In the genomic region with DNA sequence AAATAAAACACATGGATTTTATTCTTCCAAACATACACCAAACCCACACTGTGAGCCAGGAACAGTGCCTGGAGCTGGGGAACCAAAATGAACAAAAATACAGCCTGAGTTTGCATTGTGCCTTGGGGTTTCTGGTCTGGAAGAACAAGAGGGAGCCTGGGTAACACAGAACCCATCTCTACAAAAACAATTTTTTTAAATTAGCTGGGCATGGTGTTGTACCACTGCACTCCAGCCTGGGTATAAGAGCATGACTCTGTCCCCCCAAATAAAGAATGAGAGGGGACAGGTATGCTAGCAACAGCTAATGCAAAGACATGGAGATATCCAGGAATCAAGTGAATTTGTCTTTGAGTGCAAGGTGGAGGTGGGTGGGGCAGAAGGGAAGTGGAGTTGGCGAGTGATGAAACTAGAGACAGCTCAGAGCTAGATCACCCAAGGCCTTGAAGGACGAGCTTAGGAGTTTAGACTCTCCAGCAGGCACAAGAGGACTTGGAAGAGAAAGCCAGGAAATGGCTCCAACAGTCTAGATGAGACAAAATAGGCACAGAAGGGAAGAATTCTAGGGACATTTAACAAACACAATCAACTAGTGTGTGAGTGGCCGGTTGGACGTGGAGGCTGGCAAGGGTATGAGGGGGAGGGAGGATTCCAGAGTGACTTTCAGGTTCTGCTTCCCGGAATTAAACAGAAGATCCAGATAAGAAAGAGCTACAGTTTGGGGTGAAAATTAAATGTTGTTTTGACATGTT, we compare ENCODE assay signal across 1 cellular context.
A peak's percentile ranks its signal among the peaks of the same experiment; 100 is the strongest.
TF ChIP-seq lines count a peak whose summit lies in the region.

No MANE protein-coding gene starts in this region.

TF ChIP-seq in K562, 482 proteins besides CTCF, POLR2A, EP300 and RAD21 (continued from another document and continues in another):
- TF ChIP-seq, protein P1, sequence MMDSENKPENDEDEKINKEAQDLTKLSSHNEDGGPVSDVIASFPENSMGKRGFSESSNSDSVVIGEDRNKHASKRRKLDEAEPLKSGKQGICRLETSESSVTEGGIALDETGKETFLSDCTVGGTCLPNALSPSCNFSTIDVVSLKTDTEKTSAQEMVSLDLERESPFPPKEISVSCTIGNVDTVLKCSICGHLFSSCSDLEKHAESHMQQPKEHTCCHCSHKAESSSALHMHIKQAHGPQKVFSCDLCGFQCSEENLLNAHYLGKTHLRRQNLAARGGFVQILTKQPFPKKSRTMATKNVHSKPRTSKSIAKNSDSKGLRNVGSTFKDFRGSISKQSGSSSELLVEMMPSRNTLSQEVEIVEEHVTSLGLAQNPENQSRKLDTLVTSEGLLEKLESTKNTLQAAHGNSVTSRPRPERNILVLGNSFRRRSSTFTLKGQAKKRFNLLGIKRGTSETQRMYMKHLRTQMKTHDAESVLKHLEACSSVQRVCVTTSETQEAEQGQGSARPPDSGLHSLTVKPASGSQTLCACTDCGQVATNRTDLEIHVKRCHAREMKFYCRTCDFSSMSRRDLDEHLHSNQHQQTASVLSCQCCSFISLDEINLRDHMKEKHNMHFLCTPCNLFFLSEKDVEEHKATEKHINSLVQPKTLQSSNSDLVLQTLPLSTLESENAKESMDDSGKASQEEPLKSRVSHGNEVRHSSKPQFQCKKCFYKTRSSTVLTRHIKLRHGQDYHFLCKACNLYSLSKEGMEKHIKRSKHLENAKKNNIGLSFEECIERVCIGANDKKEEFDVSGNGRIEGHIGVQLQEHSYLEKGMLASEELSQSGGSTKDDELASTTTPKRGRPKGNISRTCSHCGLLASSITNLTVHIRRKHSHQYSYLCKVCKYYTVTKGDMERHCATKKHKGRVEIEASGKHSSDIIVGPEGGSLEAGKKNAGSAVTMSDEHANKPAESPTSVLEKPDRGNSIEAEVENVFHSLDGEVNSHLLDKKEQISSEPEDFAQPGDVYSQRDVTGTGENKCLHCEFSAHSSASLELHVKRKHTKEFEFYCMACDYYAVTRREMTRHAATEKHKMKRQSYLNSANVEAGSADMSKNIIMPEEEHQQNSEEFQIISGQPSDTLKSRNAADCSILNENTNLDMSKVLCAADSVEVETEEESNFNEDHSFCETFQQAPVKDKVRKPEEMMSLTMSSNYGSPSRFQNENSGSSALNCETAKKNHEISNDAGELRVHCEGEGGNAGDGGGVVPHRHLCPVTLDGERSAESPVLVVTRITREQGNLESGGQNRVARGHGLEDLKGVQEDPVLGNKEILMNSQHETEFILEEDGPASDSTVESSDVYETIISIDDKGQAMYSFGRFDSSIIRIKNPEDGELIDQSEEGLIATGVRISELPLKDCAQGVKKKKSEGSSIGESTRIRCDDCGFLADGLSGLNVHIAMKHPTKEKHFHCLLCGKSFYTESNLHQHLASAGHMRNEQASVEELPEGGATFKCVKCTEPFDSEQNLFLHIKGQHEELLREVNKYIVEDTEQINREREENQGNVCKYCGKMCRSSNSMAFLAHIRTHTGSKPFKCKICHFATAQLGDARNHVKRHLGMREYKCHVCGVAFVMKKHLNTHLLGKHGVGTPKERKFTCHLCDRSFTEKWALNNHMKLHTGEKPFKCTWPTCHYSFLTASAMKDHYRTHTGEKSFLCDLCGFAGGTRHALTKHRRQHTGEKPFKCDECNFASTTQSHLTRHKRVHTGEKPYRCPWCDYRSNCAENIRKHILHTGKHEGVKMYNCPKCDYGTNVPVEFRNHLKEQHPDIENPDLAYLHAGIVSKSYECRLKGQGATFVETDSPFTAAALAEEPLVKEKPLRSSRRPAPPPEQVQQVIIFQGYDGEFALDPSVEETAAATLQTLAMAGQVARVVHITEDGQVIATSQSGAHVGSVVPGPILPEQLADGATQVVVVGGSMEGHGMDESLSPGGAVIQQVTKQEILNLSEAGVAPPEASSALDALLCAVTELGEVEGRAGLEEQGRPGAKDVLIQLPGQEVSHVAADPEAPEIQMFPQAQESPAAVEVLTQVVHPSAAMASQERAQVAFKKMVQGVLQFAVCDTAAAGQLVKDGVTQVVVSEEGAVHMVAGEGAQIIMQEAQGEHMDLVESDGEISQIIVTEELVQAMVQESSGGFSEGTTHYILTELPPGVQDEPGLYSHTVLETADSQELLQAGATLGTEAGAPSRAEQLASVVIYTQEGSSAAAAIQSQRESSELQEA (IDR thresholded peaks at IDR 0.05; ENCODE audit: low read depth): no peak
- peak; percentile 87; the same call in 1 of the 2 replicates for TF ChIP-seq SPI1 (IDR thresholded peaks at IDR 0.05; ENCODE audit: borderline replicate concordance, low read depth, low read length)
- TF ChIP-seq GATA2 (CRISPR knock-in tag; IDR thresholded peaks at IDR 0.05): no peak
- TF ChIP-seq ZFP36 (IDR thresholded peaks at IDR 0.05; ENCODE audit: low read depth, low read length, partially characterized antibody): peak; percentile 51
- 0 out of 2 replicates have a peak, but pooled peaks have one; percentile 58 for TF ChIP-seq MTA1 (IDR thresholded peaks at IDR 0.05; ENCODE audit: borderline replicate concordance)
- TF ChIP-seq, protein P2, sequence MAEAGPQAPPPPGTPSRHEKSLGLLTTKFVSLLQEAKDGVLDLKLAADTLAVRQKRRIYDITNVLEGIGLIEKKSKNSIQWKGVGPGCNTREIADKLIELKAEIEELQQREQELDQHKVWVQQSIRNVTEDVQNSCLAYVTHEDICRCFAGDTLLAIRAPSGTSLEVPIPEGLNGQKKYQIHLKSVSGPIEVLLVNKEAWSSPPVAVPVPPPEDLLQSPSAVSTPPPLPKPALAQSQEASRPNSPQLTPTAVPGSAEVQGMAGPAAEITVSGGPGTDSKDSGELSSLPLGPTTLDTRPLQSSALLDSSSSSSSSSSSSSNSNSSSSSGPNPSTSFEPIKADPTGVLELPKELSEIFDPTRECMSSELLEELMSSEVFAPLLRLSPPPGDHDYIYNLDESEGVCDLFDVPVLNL (CRISPR knock-in tag; IDR thresholded peaks at IDR 0.05; ENCODE audit: low read depth): no peak
- TF ChIP-seq HDAC1 (IDR thresholded peaks at IDR 0.05): no peak
- no peak for TF ChIP-seq ZFX (CRISPR knock-in tag; IDR thresholded peaks at IDR 0.05)
- TF ChIP-seq BRD4 (IDR thresholded peaks at IDR 0.05): no peak
- no peak; the same call in 1 of the 2 replicates for TF ChIP-seq CEBPB (tag; IDR thresholded peaks at IDR 0.05)
- TF ChIP-seq ZC3H8 (IDR thresholded peaks at IDR 0.05): no peak
- TF ChIP-seq, protein P3, sequence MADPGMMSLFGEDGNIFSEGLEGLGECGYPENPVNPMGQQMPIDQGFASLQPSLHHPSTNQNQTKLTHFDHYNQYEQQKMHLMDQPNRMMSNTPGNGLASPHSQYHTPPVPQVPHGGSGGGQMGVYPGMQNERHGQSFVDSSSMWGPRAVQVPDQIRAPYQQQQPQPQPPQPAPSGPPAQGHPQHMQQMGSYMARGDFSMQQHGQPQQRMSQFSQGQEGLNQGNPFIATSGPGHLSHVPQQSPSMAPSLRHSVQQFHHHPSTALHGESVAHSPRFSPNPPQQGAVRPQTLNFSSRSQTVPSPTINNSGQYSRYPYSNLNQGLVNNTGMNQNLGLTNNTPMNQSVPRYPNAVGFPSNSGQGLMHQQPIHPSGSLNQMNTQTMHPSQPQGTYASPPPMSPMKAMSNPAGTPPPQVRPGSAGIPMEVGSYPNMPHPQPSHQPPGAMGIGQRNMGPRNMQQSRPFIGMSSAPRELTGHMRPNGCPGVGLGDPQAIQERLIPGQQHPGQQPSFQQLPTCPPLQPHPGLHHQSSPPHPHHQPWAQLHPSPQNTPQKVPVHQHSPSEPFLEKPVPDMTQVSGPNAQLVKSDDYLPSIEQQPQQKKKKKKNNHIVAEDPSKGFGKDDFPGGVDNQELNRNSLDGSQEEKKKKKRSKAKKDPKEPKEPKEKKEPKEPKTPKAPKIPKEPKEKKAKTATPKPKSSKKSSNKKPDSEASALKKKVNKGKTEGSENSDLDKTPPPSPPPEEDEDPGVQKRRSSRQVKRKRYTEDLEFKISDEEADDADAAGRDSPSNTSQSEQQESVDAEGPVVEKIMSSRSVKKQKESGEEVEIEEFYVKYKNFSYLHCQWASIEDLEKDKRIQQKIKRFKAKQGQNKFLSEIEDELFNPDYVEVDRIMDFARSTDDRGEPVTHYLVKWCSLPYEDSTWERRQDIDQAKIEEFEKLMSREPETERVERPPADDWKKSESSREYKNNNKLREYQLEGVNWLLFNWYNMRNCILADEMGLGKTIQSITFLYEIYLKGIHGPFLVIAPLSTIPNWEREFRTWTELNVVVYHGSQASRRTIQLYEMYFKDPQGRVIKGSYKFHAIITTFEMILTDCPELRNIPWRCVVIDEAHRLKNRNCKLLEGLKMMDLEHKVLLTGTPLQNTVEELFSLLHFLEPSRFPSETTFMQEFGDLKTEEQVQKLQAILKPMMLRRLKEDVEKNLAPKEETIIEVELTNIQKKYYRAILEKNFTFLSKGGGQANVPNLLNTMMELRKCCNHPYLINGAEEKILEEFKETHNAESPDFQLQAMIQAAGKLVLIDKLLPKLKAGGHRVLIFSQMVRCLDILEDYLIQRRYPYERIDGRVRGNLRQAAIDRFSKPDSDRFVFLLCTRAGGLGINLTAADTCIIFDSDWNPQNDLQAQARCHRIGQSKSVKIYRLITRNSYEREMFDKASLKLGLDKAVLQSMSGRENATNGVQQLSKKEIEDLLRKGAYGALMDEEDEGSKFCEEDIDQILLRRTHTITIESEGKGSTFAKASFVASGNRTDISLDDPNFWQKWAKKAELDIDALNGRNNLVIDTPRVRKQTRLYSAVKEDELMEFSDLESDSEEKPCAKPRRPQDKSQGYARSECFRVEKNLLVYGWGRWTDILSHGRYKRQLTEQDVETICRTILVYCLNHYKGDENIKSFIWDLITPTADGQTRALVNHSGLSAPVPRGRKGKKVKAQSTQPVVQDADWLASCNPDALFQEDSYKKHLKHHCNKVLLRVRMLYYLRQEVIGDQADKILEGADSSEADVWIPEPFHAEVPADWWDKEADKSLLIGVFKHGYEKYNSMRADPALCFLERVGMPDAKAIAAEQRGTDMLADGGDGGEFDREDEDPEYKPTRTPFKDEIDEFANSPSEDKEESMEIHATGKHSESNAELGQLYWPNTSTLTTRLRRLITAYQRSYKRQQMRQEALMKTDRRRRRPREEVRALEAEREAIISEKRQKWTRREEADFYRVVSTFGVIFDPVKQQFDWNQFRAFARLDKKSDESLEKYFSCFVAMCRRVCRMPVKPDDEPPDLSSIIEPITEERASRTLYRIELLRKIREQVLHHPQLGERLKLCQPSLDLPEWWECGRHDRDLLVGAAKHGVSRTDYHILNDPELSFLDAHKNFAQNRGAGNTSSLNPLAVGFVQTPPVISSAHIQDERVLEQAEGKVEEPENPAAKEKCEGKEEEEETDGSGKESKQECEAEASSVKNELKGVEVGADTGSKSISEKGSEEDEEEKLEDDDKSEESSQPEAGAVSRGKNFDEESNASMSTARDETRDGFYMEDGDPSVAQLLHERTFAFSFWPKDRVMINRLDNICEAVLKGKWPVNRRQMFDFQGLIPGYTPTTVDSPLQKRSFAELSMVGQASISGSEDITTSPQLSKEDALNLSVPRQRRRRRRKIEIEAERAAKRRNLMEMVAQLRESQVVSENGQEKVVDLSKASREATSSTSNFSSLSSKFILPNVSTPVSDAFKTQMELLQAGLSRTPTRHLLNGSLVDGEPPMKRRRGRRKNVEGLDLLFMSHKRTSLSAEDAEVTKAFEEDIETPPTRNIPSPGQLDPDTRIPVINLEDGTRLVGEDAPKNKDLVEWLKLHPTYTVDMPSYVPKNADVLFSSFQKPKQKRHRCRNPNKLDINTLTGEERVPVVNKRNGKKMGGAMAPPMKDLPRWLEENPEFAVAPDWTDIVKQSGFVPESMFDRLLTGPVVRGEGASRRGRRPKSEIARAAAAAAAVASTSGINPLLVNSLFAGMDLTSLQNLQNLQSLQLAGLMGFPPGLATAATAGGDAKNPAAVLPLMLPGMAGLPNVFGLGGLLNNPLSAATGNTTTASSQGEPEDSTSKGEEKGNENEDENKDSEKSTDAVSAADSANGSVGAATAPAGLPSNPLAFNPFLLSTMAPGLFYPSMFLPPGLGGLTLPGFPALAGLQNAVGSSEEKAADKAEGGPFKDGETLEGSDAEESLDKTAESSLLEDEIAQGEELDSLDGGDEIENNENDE (IDR thresholded peaks at IDR 0.05; ENCODE audit: low read depth, low read length): no peak
- TF ChIP-seq FOXP1 (CRISPR knock-in tag; IDR thresholded peaks at IDR 0.05): no peak
- no peak for TF ChIP-seq ZNF324 (CRISPR knock-in tag; IDR thresholded peaks at IDR 0.05)
- TF ChIP-seq ZNF384 (IDR thresholded peaks at IDR 0.05; ENCODE audit: low read depth, low read length): no peak
- no peak for TF ChIP-seq ZFP1 (CRISPR knock-in tag; IDR thresholded peaks at IDR 0.05)
- 0 out of 2 replicates have a peak, but pooled peaks have one; percentile 15 for TF ChIP-seq SMAD4 (CRISPR knock-in tag; conservative IDR thresholded peaks at IDR 0.05)
- TF ChIP-seq ZFP30 (CRISPR knock-in tag; IDR thresholded peaks at IDR 0.05; ENCODE audit: borderline replicate concordance): no peak
- TF ChIP-seq ZBTB8A (IDR thresholded peaks at IDR 0.05; ENCODE audit: partially characterized antibody): no peak
- 0 out of 2 replicates have a peak, but pooled peaks have one; percentile 24 for TF ChIP-seq CREM (IDR thresholded peaks at IDR 0.05; ENCODE audit: low read depth)
- TF ChIP-seq ZNF507 (tag; conservative IDR thresholded peaks at IDR 0.05): no peak
- TF ChIP-seq PKNOX1 (IDR thresholded peaks at IDR 0.05): peak; percentile 54; the same call in 1 of the 2 replicates
- 0 out of 2 replicates have a peak, but pooled peaks have one; percentile 36 for TF ChIP-seq ZNF644 (tag; IDR thresholded peaks at IDR 0.05; ENCODE audit: low read depth)
- TF ChIP-seq SMAD3 (CRISPR knock-in tag; conservative IDR thresholded peaks at IDR 0.05): no peak
- TF ChIP-seq, protein P4, sequence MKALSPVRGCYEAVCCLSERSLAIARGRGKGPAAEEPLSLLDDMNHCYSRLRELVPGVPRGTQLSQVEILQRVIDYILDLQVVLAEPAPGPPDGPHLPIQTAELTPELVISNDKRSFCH (CRISPR knock-in tag; IDR thresholded peaks at IDR 0.05): no peak
- TF ChIP-seq, protein P4 (tag; IDR thresholded peaks at IDR 0.05): no peak
- TF ChIP-seq, protein P5, sequence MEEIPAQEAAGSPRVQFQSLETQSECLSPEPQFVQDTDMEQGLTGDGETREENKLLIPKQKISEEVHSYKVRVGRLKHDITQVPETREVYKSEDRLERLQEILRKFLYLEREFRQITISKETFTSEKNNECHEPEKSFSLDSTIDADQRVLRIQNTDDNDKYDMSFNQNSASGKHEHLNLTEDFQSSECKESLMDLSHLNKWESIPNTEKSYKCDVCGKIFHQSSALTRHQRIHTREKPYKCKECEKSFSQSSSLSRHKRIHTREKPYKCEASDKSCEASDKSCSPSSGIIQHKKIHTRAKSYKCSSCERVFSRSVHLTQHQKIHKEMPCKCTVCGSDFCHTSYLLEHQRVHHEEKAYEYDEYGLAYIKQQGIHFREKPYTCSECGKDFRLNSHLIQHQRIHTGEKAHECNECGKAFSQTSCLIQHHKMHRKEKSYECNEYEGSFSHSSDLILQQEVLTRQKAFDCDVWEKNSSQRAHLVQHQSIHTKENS (CRISPR knock-in tag; IDR thresholded peaks at IDR 0.05): no peak
- no peak for TF ChIP-seq FOXJ3 (CRISPR knock-in tag; IDR thresholded peaks at IDR 0.05)
- TF ChIP-seq ZNF134 (CRISPR knock-in tag; conservative IDR thresholded peaks at IDR 0.05): no peak
- no peak for TF ChIP-seq ZNF224 (CRISPR knock-in tag; IDR thresholded peaks at IDR 0.05)
- no peak for TF ChIP-seq POLR2G (IDR thresholded peaks at IDR 0.05; ENCODE audit: low read depth, low read length)
- no peak for TF ChIP-seq RBM14 (IDR thresholded peaks at IDR 0.05; ENCODE audit: borderline replicate concordance, insufficient read depth, low read depth, low read length)
